Comparison of ENCODE assay signal across 1 cellular context in genomic region chr11:73268671-73269271, GRCh38.
TF ChIP-seq lines count a peak whose summit lies in the region.

No MANE protein-coding gene starts in this region.

TF ChIP-seq in IMR-90, 13 proteins besides CTCF, POLR2A, EP300 and RAD21:
- no peak for TF ChIP-seq ELK1 (IDR thresholded peaks at IDR 0.05; ENCODE audit: borderline replicate concordance, low read depth, low read length)
- no peak for TF ChIP-seq CEBPB (IDR thresholded peaks at IDR 0.05; ENCODE audit: low read depth, low read length)
- TF ChIP-seq USF2 (IDR thresholded peaks at IDR 0.05; ENCODE audit: low read depth, low read length): no peak
- no peak for TF ChIP-seq MAZ (IDR thresholded peaks at IDR 0.05; ENCODE audit: borderline replicate concordance, low read depth, low read length)
- no peak for TF ChIP-seq RFX5 (IDR thresholded peaks at IDR 0.05; ENCODE audit: low read depth, low read length)
- no peak for TF ChIP-seq FOS (IDR thresholded peaks at IDR 0.05; ENCODE audit: low read depth, low read length)
- no peak for TF ChIP-seq MAFK (IDR thresholded peaks at IDR 0.05; ENCODE audit: low read depth, low read length)
- TF ChIP-seq SMC3 (IDR thresholded peaks at IDR 0.05; ENCODE audit: low read depth, low read length): no peak
- TF ChIP-seq MXI1 (IDR thresholded peaks at IDR 0.05; ENCODE audit: borderline replicate concordance, low read depth, low read length): no peak
- no peak for TF ChIP-seq BHLHE40 (IDR thresholded peaks at IDR 0.05; ENCODE audit: low read depth, low read length)
- no peak for TF ChIP-seq NFE2L2 (IDR thresholded peaks at IDR 0.05; ENCODE audit: low read depth, low read length)
- no peak for TF ChIP-seq CHD1 (IDR thresholded peaks at IDR 0.05; ENCODE audit: low read depth, low read length)
